ENCODE assay signal across 13 cellular contexts in the genomic region with DNA sequence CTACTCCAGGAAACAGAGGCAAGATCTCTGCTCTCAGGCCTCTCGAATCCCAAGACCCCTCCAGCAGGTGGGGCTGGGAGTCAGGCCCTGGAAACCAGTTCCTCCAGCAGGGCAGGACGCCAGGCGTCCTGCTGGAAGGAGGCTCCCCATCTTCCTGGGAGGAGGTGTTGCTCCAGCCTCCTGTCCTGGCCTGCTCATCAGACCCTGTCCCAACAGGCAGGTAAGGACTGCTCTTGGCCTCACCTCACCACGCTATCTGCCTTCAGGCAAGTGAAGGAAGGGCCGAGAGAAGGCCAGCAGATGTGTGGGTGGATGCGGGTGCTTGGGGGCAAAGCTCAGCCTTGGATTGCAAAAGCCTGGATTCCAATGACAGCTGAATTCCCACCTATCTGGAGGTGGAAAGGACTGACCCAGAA.
DNase-seq lines count a peak whose midpoint lies in the region; ATAC-seq and TF ChIP-seq lines count a peak whose summit lies in the region.
"Had no signal": no experiment of that assay in that cellular context is flagged by ENCODE, and none has a peak within 500 bp of the region (broad histone marks: within the 10 kb centered on the region; RNA-seq: fewer than 3 reads in every experiment).

No MANE protein-coding gene starts in this region.

- H3K9me3 ChIP-seq in DND-41 (ENCODE audit: insufficient read depth, low read length, severe bottlenecking) = no peaks in the 10 kb centered on the region
- H3K9me3 ChIP-seq: SJSA1 had no signal

- no peak overlapping the region for H3K4me2 ChIP-seq in DND-41 (ENCODE audit: insufficient read depth, low read length)

- peaks cover 89% of the 10 kb centered on the region for H4K20me1 ChIP-seq in DND-41 (ENCODE audit: insufficient read depth, low read length)

- peaks cover 36% of the 10 kb centered on the region for H3K36me3 ChIP-seq in DND-41 (ENCODE audit: insufficient read depth, low read length)

- DNase-seq in DND-41 (no peak), glutamatergic neuron (no peak), progenitor cell of endocrine pancreas (ENCODE audit: low spot score, unreplicated experiment) (no peak), caudate nucleus (lab: John Stamatoyannopoulos, UW) (no peak), HK-2 (ENCODE audit: unreplicated experiment) (no peak), DMS153 treated with DMSO at 0.1 percent for 48 hours (lab: John Stamatoyannopoulos, UW; ENCODE audit: unreplicated experiment) (no peak)
- no peak for DNase-seq in activated CD8-positive, alpha-beta memory T cell treated with anti-CD3 and anti-CD28 coated beads, Interleukin-2, amount 50 U/mL, for 4 hours
- DNase-seq: activated CD4-positive, alpha-beta T cell treated with anti-CD3 and anti-CD28 coated beads for 48 hours; activated naive CD4-positive, alpha-beta T cell; NCI-H524 treated with DMSO at 0.1 percent for 48 hours; stimulated activated CD4-positive, alpha-beta T cell treated with anti-CD3 and anti-CD28 coated beads, Interleukin-4, amount 100 ng/mL, for 1 hour had no signal

- H3K27ac Mint-ChIP-seq in glutamatergic neuron (ENCODE audit: unreplicated experiment) (peak overlapping the region; percentile 80), progenitor cell of endocrine pancreas (no peak overlapping the region)

- H3K27me3 ChIP-seq in DND-41 (ENCODE audit: insufficient read depth, low read length, poor library complexity) = no peaks in the 10 kb centered on the region
- H3K27me3 ChIP-seq: SJSA1 had no signal

- H2AFZ ChIP-seq in DND-41 (ENCODE audit: low read depth, low read length) = no peak overlapping the region

- TF ChIP-seq CTCF in DND-41 (IDR thresholded peaks at IDR 0.05; ENCODE audit: borderline replicate concordance, extremely low read depth, low read length, poor library complexity, severe bottlenecking) (no peak), VCaP (conservative IDR thresholded peaks at IDR 0.05) (peak; percentile 16; the same call in 1 of the 2 replicates), glutamatergic neuron (IDR thresholded peaks at IDR 0.05; ENCODE audit: partially characterized antibody, unreplicated experiment) (no peak), progenitor cell of endocrine pancreas (IDR thresholded peaks at IDR 0.05; ENCODE audit: unreplicated experiment) (peak; percentile 17)

- H3K27ac ChIP-seq in DND-41 (ENCODE audit: low read length) = peak overlapping the region; percentile 21; the same call in 1 of the 2 replicates
- H3K27ac ChIP-seq in VCaP = no peak overlapping the region
- no peak overlapping the region for H3K27ac ChIP-seq in caudate nucleus (ENCODE audit: low read depth, low read length)
- H3K27ac ChIP-seq: SJSA1 had no signal

- H3K79me2 ChIP-seq in DND-41 (ENCODE audit: insufficient read depth, low read length) = peaks cover 97% of the 10 kb centered on the region

- H3K4me3 Mint-ChIP-seq in glutamatergic neuron (ENCODE audit: unreplicated experiment) = peak overlapping the region; percentile 67
- no peak overlapping the region for H3K4me3 Mint-ChIP-seq in progenitor cell of endocrine pancreas (ENCODE audit: low read depth)

- peaks cover 70% of the 10 kb centered on the region for H3K9me3 Mint-ChIP-seq in glutamatergic neuron (ENCODE audit: unreplicated experiment)
- no peaks in the 10 kb centered on the region for H3K9me3 Mint-ChIP-seq in progenitor cell of endocrine pancreas (ENCODE audit: low read depth)

- H3K4me3 ChIP-seq in DND-41 (ENCODE audit: low read depth in 1 of 2, low read length in 2 of 2) = no peak overlapping the region
- H3K4me3 ChIP-seq: SJSA1 had no signal

- no peaks in the 10 kb centered on the region for H3K4me1 ChIP-seq in DND-41 (ENCODE audit: insufficient read depth, low read length)

- H3K36me3 Mint-ChIP-seq in glutamatergic neuron (ENCODE audit: unreplicated experiment) (no peaks in the 10 kb centered on the region), progenitor cell of endocrine pancreas (ENCODE audit: insufficient read depth) (peaks cover 1% of the 10 kb centered on the region)

- no peak overlapping the region for H3K9ac ChIP-seq in DND-41 (ENCODE audit: low read depth, low read length)

- H3K4me1 Mint-ChIP-seq in glutamatergic neuron (ENCODE audit: low read depth, unreplicated experiment) (peaks cover 90% of the 10 kb centered on the region), progenitor cell of endocrine pancreas (ENCODE audit: low read depth) (peaks cover 59% of the 10 kb centered on the region)

- peaks cover 39% of the 10 kb centered on the region for H3K27me3 Mint-ChIP-seq in glutamatergic neuron (ENCODE audit: unreplicated experiment)
- no peaks in the 10 kb centered on the region for H3K27me3 Mint-ChIP-seq in progenitor cell of endocrine pancreas

- no peak for ATAC-seq in DND-41 (ENCODE audit: insufficient read depth, low read depth)

Comparison
In these comparisons a context has a peak if more than half of its experiments do, and no peak if none do; other contexts are left out.
1. CTCF ChIP-seq: peak in VCaP (single experiment) and progenitor cell of endocrine pancreas (single experiment); none in DND-41 (single experiment) and glutamatergic neuron (single experiment).